In the genomic region with DNA sequence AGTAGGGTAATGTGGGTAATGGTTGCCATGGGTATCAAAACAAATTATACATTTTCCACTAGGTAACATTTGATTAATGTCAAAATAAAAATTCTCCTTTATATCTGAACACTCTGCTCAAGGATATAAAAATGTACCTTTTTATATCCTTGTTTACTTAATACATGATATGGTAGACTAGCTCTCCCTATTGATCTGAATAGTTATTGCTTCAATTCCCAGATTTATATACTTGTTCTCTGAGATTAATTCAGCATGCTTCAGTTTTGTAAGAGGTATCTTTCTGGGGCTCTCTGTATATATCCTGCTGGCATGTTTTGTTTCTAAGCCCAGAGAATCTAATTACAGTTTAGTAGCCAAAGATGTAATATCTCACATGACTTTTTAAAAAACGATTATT, we compare ENCODE assay signal across 1 cellular context.
TF ChIP-seq lines count a peak whose summit lies in the region.

No MANE protein-coding gene starts in this region.

TF ChIP-seq in HCT116, 20 proteins besides CTCF, POLR2A, EP300 and RAD21 (continued from another document):
- TF ChIP-seq SIN3A (IDR thresholded peaks at IDR 0.05; ENCODE audit: low read depth) (no peak), EZH2 (IDR thresholded peaks at IDR 0.05) (no peak)
